ENCODE assay signal across 8 cellular contexts in the genomic region with DNA sequence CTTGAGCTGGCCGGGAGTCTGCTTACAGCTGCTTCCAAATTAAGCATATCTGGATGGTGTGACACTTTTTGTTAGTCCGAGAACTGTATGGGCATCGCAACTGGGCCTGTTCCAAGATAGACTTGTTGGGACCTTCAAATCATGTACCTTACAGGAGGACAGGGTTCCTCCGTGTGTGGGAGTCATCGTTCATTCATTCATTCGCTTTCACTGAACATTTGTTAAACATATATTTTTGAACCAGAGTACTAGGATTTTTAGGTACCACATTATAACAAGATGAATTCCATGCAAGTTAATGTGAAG. TPM values are rescaled to one million over a fixed set of nuclear protein-coding genes. Genes with fewer than 3 reads are reported as not detected.
DNase-seq lines count a peak whose midpoint lies in the region; ATAC-seq, FAIRE-seq and TF ChIP-seq lines count a peak whose summit lies in the region.

No MANE protein-coding gene starts in this region.

- H3K4me1 Mint-ChIP-seq in CD14-positive monocyte, result peaks cover 35% of the 10 kb centered on the region

- TF ChIP-seq CTCF in CD14-positive monocyte (IDR thresholded peaks at IDR 0.05) (no peak), H1 (IDR thresholded peaks at IDR 0.05; ENCODE audit: control extremely low read depth in 1 of 3, insufficient read depth in 1 of 3, low read depth in 1 of 3, low read length in 3 of 3) (no peak)

- H4K8ac ChIP-seq in H1 (ENCODE audit: extremely low read depth, insufficient read depth, low read length), result no peak overlapping the region
- peak overlapping the region; percentile 47 for H4K8ac ChIP-seq in trophoblast cell (ENCODE audit: low read depth, low read length)

- no peak overlapping the region for H2BK20ac ChIP-seq in H1 (ENCODE audit: low read length)

- peaks cover 15% of the 10 kb centered on the region for H3K23me2 ChIP-seq in H1 (ENCODE audit: low read depth, low read length)

- CTCF ChIA-PET in H1 (lab: Charles Lee; ENCODE audit: partially characterized antibody), result interaction anchor here (0.6 to 1.9 kb wide), 9 partner anchors 25 to 439 kb away, joined by 3 to 6 read pairs (median 3); no protein-coding TSS in a partner anchor

- H4K91ac ChIP-seq in H1 (replicated peaks; ENCODE audit: insufficient read length, low read length) (no peak overlapping the region), trophoblast cell (ENCODE audit: low read depth, low read length) (peak overlapping the region; percentile 20)

- H3K18ac ChIP-seq in H1 (ENCODE audit: extremely low read depth, low read length), result no peak overlapping the region
- no peak overlapping the region for H3K18ac ChIP-seq in trophoblast cell (ENCODE audit: low read length)

- H4K5ac ChIP-seq in H1 (ENCODE audit: insufficient read length, low read depth, low read length), result peak overlapping the region; percentile 59

- H3K36me3 Mint-ChIP-seq in CD14-positive monocyte, result no peaks in the 10 kb centered on the region

- peaks cover 0 to 4% (median 2%) of the 10 kb centered on the region in 4 experiments; a peak in 5 of 7 replicates for H3K4me1 ChIP-seq in H1 (replicated peaks in 1 of 4; ENCODE audit: control insufficient read depth in 3 of 4, insufficient read depth in 4 of 4, low read length in 3 of 4)
- peaks cover 4 to 8% of the 10 kb centered on the region in 2 experiments for H3K4me1 ChIP-seq in trophoblast cell (ENCODE audit: control insufficient read depth in 1 of 2, insufficient read depth in 2 of 2, low read length in 2 of 2)

- no peak for TF ChIP-seq POLR2A in H1 (IDR thresholded peaks at IDR 0.05; ENCODE audit: control extremely low read depth in 1 of 2, low read depth in 2 of 2, low read length in 2 of 2)

- H3K9ac ChIP-seq in H1 (replicated peaks in 1 of 4; ENCODE audit: extremely low read depth in 1 of 4, low read depth in 3 of 4, low read length in 3 of 4) (peak overlapping the region in 2 of 4 experiments; percentile 73 to 81; a peak in 3 of 7 replicates), trophoblast cell (ENCODE audit: low read length) (no peak overlapping the region)

- no peaks in the 10 kb centered on the region for H3K9me3 Mint-ChIP-seq in CD14-positive monocyte

- H3K23ac ChIP-seq in H1 (ENCODE audit: insufficient read length), result no peak overlapping the region
- H3K23ac ChIP-seq in trophoblast cell (ENCODE audit: low read length), result no peak overlapping the region

- peak overlapping the region; percentile 64 to 94 (median 86) for H3K27ac Mint-ChIP-seq in CD14-positive monocyte

- H3K36me3 ChIP-seq in KOPT-K1 (ENCODE audit: insufficient read depth, low read length), result no peaks in the 10 kb centered on the region
- no peaks in the 10 kb centered on the region for H3K36me3 ChIP-seq in H1 (ENCODE audit: control insufficient read depth in 2 of 4, insufficient read depth in 4 of 4, low read length in 3 of 4)
- H3K36me3 ChIP-seq in trophoblast cell (ENCODE audit: control insufficient read depth in 1 of 2, insufficient read depth in 2 of 2, low read length in 2 of 2), result no peaks in the 10 kb centered on the region

- 19% methylated on average over 6 of the region's 6 CpGs; no CpG with 5 or more reads in 1 of the 2 experiments for WGBS in H1 (ENCODE audit: extremely low coverage in 1 of 2, insufficient coverage in 1 of 2, insufficient read length in 1 of 2, insufficient replicate concordance in 2 of 2, low coverage in 1 of 2, low lambda C conversion rate in 2 of 2, missing lambda C conversion rate in 1 of 2), 2 experiments
- no CpG with 5 or more reads among the region's 6 CpGs for WGBS in trophoblast cell (ENCODE audit: extremely low coverage, insufficient coverage, insufficient read length)

- H3K4me3 Mint-ChIP-seq in CD14-positive monocyte, result peak overlapping the region; percentile 92 to 97

- peak overlapping the region; percentile 72 to 78 for H3K4me2 ChIP-seq in H1 (ENCODE audit: insufficient read depth in 1 of 2, low read depth in 2 of 2, low read length in 2 of 2)
- H3K4me2 ChIP-seq in trophoblast cell (ENCODE audit: low read length), result peak overlapping the region; percentile 87

- H3K27me3 Mint-ChIP-seq in CD14-positive monocyte (ENCODE audit: low read depth in 3 of 3), result peaks cover 2 to 10% (median 4%) of the 10 kb centered on the region in 3 donors

- intact Hi-C loops in CD14-positive monocyte (cut with micrococcal nuclease), result loop anchor here in 1 of 2 donors (10.0 kb wide), 1 partner anchor 59 kb away; a partner anchor contains a TSS

- no peak for TF ChIP-seq EP300 in H1 (IDR thresholded peaks at IDR 0.05; ENCODE audit: borderline replicate concordance in 1 of 2, low read depth in 2 of 2, low read length in 2 of 2)

- H4K20me1 ChIP-seq in H1 (replicated peaks in 1 of 2; ENCODE audit: control insufficient read depth in 1 of 2, insufficient read depth in 2 of 2, low read length in 2 of 2), result peaks cover 0 to 11% of the 10 kb centered on the region in 2 experiments

- peaks cover 6% of the 10 kb centered on the region; the same call in 1 of the 2 replicates for H3K79me1 ChIP-seq in H1 (ENCODE audit: low read depth, low read length)
- peaks cover 8% of the 10 kb centered on the region for H3K79me1 ChIP-seq in trophoblast cell (ENCODE audit: low read length)

- no peaks in the 10 kb centered on the region for H3K9me3 ChIP-seq in KOPT-K1 (ENCODE audit: insufficient read depth, low read length, poor library complexity, severe bottlenecking)
- H3K9me3 ChIP-seq in H1 (ENCODE audit: insufficient read depth in 2 of 2, low read depth in 1 of 2, low read length in 1 of 2), result no peaks in the 10 kb centered on the region
- no peaks in the 10 kb centered on the region for H3K9me3 ChIP-seq in trophoblast cell (ENCODE audit: insufficient read depth, low read depth, low read length)

- H2AFZ ChIP-seq in H1 (ENCODE audit: low read length), result peak overlapping the region; percentile 92
- peak overlapping the region; percentile 41 for H2AFZ ChIP-seq in trophoblast cell (ENCODE audit: insufficient read depth, low read length, poor library complexity)

- no peak overlapping the region for H3K14ac ChIP-seq in H1 (ENCODE audit: insufficient read length)
- peak overlapping the region; percentile 5 for H3K14ac ChIP-seq in trophoblast cell (ENCODE audit: low read length)

- DNase-seq in CD14-positive monocyte (ENCODE audit: low spot score) (no peak), H1 (ENCODE audit: low read depth in 1 of 2, low spot score in 2 of 2) (no peak), trophoblast cell (no peak), GDM1 (lab: John Stamatoyannopoulos, UW) (no peak), HTR-8/SVneo (ENCODE audit: insufficient read length, low spot score) (no peak), foreskin melanocyte (no peak)

- H3K4me3 ChIP-seq in H1 (ENCODE audit: extremely low read depth in 1 of 4, insufficient read depth in 2 of 4, low read depth in 3 of 4, low read length in 4 of 4) (peak overlapping the region; percentile 71 to 92 (median 90)), trophoblast cell (ENCODE audit: low read depth, low read length) (peak overlapping the region; percentile 60)

- H3K79me2 ChIP-seq in H1 (ENCODE audit: control insufficient read depth in 1 of 2, insufficient read depth in 2 of 2, low read length in 2 of 2) (peaks cover 0 to 37% of the 10 kb centered on the region in 2 experiments; a peak in 2 of 4 replicates), trophoblast cell (ENCODE audit: control insufficient read depth, insufficient read depth, low read length, poor library complexity) (peaks cover 5% of the 10 kb centered on the region)

- H2AK5ac ChIP-seq in H1 (ENCODE audit: low read depth, low read length) (no peak overlapping the region), trophoblast cell (ENCODE audit: low read length) (no peak overlapping the region)

- H2BK5ac ChIP-seq in H1 (ENCODE audit: low read depth, low read length), result no peak overlapping the region; the same call in 1 of the 2 replicates
- H2BK5ac ChIP-seq in trophoblast cell (ENCODE audit: low read depth, low read length, poor library complexity), result no peak overlapping the region

- no peak for TF ChIP-seq RAD21 in H1 (IDR thresholded peaks at IDR 0.05 in 1 of 2, conservative IDR thresholded peaks at IDR 0.05 in 1 of 2; ENCODE audit: low read depth in 2 of 2, low read length in 2 of 2)

- POLR2A ChIA-PET in H1 (lab: Charles Lee; ENCODE audit: partially characterized antibody), result interaction anchor here (0.7 to 4.7 kb wide), 7 partner anchors 14 to 435 kb away, joined by 3 to 17 read pairs (median 4); a partner anchor contains a TSS

- no peak overlapping the region for H2BK120ac ChIP-seq in H1 (replicated peaks; ENCODE audit: low read depth, low read length)
- H2BK120ac ChIP-seq in trophoblast cell (ENCODE audit: insufficient read depth, low read length, poor library complexity), result no peak overlapping the region

- no peak overlapping the region for H2BK15ac ChIP-seq in H1 (ENCODE audit: low read length)

- FAIRE-seq in H1 (lab: Jason Lieb, UNC), result no peak
- no peak for FAIRE-seq in HTR-8/SVneo (lab: Jason Lieb, UNC)

- H3K27ac ChIP-seq in KOPT-K1 (ENCODE audit: low read depth, low read length, poor library complexity, severe bottlenecking), result peak overlapping the region; percentile 63
- H3K27ac ChIP-seq in H1 (ENCODE audit: low read depth, low read length), result no peak overlapping the region
- H3K27ac ChIP-seq in trophoblast cell (ENCODE audit: low read depth, low read length), result no peak overlapping the region

- peak; percentile 49 for ATAC-seq in GM21528 (IDR thresholded peaks at IDR 0.05; ENCODE audit: low FRiP score, unreplicated experiment)

- H2BK12ac ChIP-seq in H1 (ENCODE audit: low read depth, low read length) (no peak overlapping the region), trophoblast cell (ENCODE audit: low read length) (no peak overlapping the region)

- no peaks in the 10 kb centered on the region for H3K27me3 ChIP-seq in H1 (replicated peaks in 1 of 4; ENCODE audit: control insufficient read depth in 3 of 4, extremely low read depth in 1 of 4, insufficient read depth in 3 of 4, low read length in 3 of 4)
- no peaks in the 10 kb centered on the region for H3K27me3 ChIP-seq in trophoblast cell (ENCODE audit: insufficient read depth, low read length)

- no peak overlapping the region for H3K4ac ChIP-seq in H1 (replicated peaks; ENCODE audit: insufficient read length, low read depth, low read length)
- no peak overlapping the region for H3K4ac ChIP-seq in trophoblast cell (ENCODE audit: low read depth, low read length)

- H3K56ac ChIP-seq in H1 (replicated peaks; ENCODE audit: insufficient read length, low read depth, low read length), result no peak overlapping the region

- no peak overlapping the region for H4K12ac ChIP-seq in trophoblast cell (ENCODE audit: low read depth, low read length)

RNA-seq across cellular contexts. Expression of a gene that starts 0.4 kb away (rescaled TPM):
- polyA plus RNA-seq in CD14-positive monocyte (10 to 100 TPM in 1 of 2 donors, 1 to 10 TPM in 1; 8.4 to 15.8 TPM), H1 (2011; rRNA removed) (7.2 and 10.2 TPM in 2 replicates)
- 51.0 and 59.8 TPM in 2 replicates for total RNA-seq in H1 (2021; fragmentation: NEBNext Ultra II Directional; extraction: Animal tissue kit (Norgen Biotek cat#: 25700))
- 10.7 TPM for polyA plus RNA-seq in H1 (2011; cell fraction: cytosol; rRNA removed)
- polyA plus RNA-seq in H1 (2011; cell fraction: nucleus; rRNA removed), result 6.0 TPM
- 24.4 to 30.9 TPM (median 29.4 TPM) in 4 replicates for polyA plus RNA-seq in H1 (2012, experiment 1 of 2)
- 1.7 TPM for polyA plus RNA-seq in H1 (2012, experiment 2 of 2)
- 24.2 TPM for polyA plus RNA-seq in H1 (2013, experiment 1 of 2)
- polyA plus RNA-seq in H1 (2013, experiment 2 of 2), result 24.5 TPM
- 41.5 and 65.4 TPM in 2 replicates for polyA minus RNA-seq in H1 (2011; rRNA and poly(A)+ RNA removed)
- 19.4 TPM for polyA minus RNA-seq in H1 (2011; cell fraction: cytosol; rRNA and poly(A)+ RNA removed)
- 29.1 TPM for polyA minus RNA-seq in H1 (2011; cell fraction: nucleus; rRNA and poly(A)+ RNA removed)
- 16.2 and 16.7 TPM in 2 replicates for polyA plus RNA-seq in trophoblast cell (2013)

RNA-seq across cellular contexts. Expression of a gene that starts 58.7 kb away (rescaled TPM):
- polyA plus RNA-seq in CD14-positive monocyte (1 to 10 TPM; 1.4 to 2.0 TPM), H1 (2011; rRNA removed) (20.1 and 24.8 TPM in 2 replicates)
- 51.5 and 52.0 TPM in 2 replicates for total RNA-seq in H1 (2021; fragmentation: NEBNext Ultra II Directional; extraction: Animal tissue kit (Norgen Biotek cat#: 25700))
- 29.2 TPM for polyA plus RNA-seq in H1 (2011; cell fraction: cytosol; rRNA removed)
- 54.0 TPM for polyA plus RNA-seq in H1 (2011; cell fraction: nucleus; rRNA removed)
- 34.0 to 50.4 TPM (median 46.9 TPM) in 4 replicates for polyA plus RNA-seq in H1 (2012, experiment 1 of 2)
- 2.5 TPM for polyA plus RNA-seq in H1 (2012, experiment 2 of 2)
- polyA plus RNA-seq in H1 (2013, experiment 1 of 2), result 57.2 TPM
- polyA plus RNA-seq in H1 (2013, experiment 2 of 2), result 52.9 TPM
- 23.5 and 31.6 TPM in 2 replicates for polyA minus RNA-seq in H1 (2011; rRNA and poly(A)+ RNA removed)
- 21.5 TPM for polyA minus RNA-seq in H1 (2011; cell fraction: cytosol; rRNA and poly(A)+ RNA removed)
- polyA minus RNA-seq in H1 (2011; cell fraction: nucleus; rRNA and poly(A)+ RNA removed), result 63.0 TPM
- 16.7 and 17.8 TPM in 2 replicates for polyA plus RNA-seq in trophoblast cell (2013)
